In the genomic region with DNA sequence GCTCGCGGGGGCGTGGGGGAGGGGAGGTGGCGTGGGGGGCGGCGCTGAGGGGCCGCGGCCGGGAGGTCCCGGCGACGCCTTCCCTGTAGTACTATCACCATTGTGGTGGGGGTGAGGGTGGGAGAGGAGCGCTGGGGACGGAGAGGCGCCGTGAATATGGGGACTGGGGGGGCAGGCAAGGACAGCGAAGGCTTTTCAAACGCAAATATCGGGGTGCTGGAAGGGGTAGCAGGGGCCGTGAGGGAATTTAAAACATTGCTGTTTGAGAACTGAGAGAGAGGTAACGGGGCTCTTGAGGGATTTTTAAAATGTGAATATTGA, we compare ENCODE assay signal across 8 cellular contexts. TPM values are rescaled to one million over a fixed set of nuclear protein-coding genes. Genes with fewer than 3 reads are reported as not detected.
DNase-seq lines count a peak whose midpoint lies in the region; ATAC-seq and TF ChIP-seq lines count a peak whose summit lies in the region.

No MANE protein-coding gene starts in this region.

- no peaks in the 10 kb centered on the region for H3K9me3 Mint-ChIP-seq in CD8-positive, alpha-beta T cell

- peak overlapping the region; percentile 65 for H3K27ac ChIP-seq in CD8-positive, alpha-beta T cell (ENCODE audit: low read depth, low read length)
- H3K27ac ChIP-seq in brain microvascular endothelial cell (peak overlapping the region; percentile 3), mesodermal cell (ENCODE audit: low read depth, low read length, severe bottlenecking) (peak overlapping the region; percentile 78)

- H3K4me1 Mint-ChIP-seq in CD8-positive, alpha-beta T cell (ENCODE audit: low read depth), result peaks cover 25% of the 10 kb centered on the region

- no peaks in the 10 kb centered on the region for H3K27me3 ChIP-seq in CD8-positive, alpha-beta T cell (ENCODE audit: insufficient read depth, low read length)
- H3K27me3 ChIP-seq in brain microvascular endothelial cell (replicated peaks), result no peaks in the 10 kb centered on the region

- CTCF ChIA-PET in CD8-positive, alpha-beta T cell (lab: Charles Lee), result no interaction called here
- CTCF ChIA-PET in HEK293T (lab: Yijun Ruan, JAX), result no interaction called here

- no peak overlapping the region for H3K27ac Mint-ChIP-seq in CD8-positive, alpha-beta T cell

- no peaks in the 10 kb centered on the region for H3K9me3 ChIP-seq in CD8-positive, alpha-beta T cell (ENCODE audit: low read length)
- no peaks in the 10 kb centered on the region for H3K9me3 ChIP-seq in mesodermal cell (ENCODE audit: control insufficient read depth, low read length)

- no peaks in the 10 kb centered on the region for H3K36me3 ChIP-seq in CD8-positive, alpha-beta T cell (ENCODE audit: insufficient read depth, low read length)
- H3K36me3 ChIP-seq in brain microvascular endothelial cell (replicated peaks), result no peaks in the 10 kb centered on the region
- H3K36me3 ChIP-seq in mesodermal cell (ENCODE audit: control insufficient read depth, insufficient read depth, low read length), result peaks cover 9% of the 10 kb centered on the region

- peak overlapping the region; percentile 72 for H3K4me3 ChIP-seq in CD8-positive, alpha-beta T cell (ENCODE audit: low read depth, low read length)
- H3K4me3 ChIP-seq in brain microvascular endothelial cell (ENCODE audit: low read depth, low read length) (peak overlapping the region; percentile 88), mesodermal cell (ENCODE audit: extremely low read depth, insufficient read depth, low read length, poor library complexity, severe bottlenecking) (peak overlapping the region; percentile 81)

- H3K4me1 ChIP-seq in CD8-positive, alpha-beta T cell (ENCODE audit: insufficient read depth, low read length), result peaks cover 30% of the 10 kb centered on the region
- peaks cover 7% of the 10 kb centered on the region for H3K4me1 ChIP-seq in mesodermal cell (ENCODE audit: control insufficient read depth, insufficient read depth, low read length, poor library complexity, severe bottlenecking)

- WGBS in mesodermal cell (ENCODE audit: insufficient coverage in 2 of 2), 2 experiments, result 0 to 1% methylated on average over 6 to 9 of the region's 21 CpGs

- no peaks in the 10 kb centered on the region for H3K36me3 Mint-ChIP-seq in CD8-positive, alpha-beta T cell

- ATAC-seq in CD8-positive, alpha-beta T cell, result peak; percentile 18
- ATAC-seq in HG02973 (IDR thresholded peaks at IDR 0.05; ENCODE audit: unreplicated experiment), result peak; percentile 10

- POLR2A ChIA-PET in CD8-positive, alpha-beta T cell (lab: Charles Lee), result interaction anchor here (1.3 to 2.0 kb wide), 4 partner anchors 10 to 55 kb away, joined by 4 to 15 read pairs (median 11); partner anchors contain the start of gene LARS1
- POLR2A ChIA-PET in HEK293T (lab: Yijun Ruan, JAX), result interaction anchor here (0.6 to 3.6 kb wide), 4 partner anchors 10 to 189 kb away, joined by 3 to 36 read pairs (median 8); partner anchors contain the start of gene LARS1

- peak in 3 of 7 experiments; percentile 7 to 51 (median 30) for DNase-seq in CD8-positive, alpha-beta T cell
- DNase-seq in brain microvascular endothelial cell (no peak), HEK293T (ENCODE audit: extremely low spot score) (no peak), activated gamma-delta T cell treated with Interleukin-2 at 50 U/mL for 16 hours (no peak), NCI-H2196 (lab: John Stamatoyannopoulos, UW; ENCODE audit: unreplicated experiment) (no peak), GDM1 (lab: John Stamatoyannopoulos, UW) (no peak)

- no peak overlapping the region for H3K4me3 Mint-ChIP-seq in CD8-positive, alpha-beta T cell

- intact Hi-C loops in CD8-positive, alpha-beta T cell (cut with DNase I, micrococcal nuclease), result loop anchor here (1.0 to 10.0 kb wide), 3 partner anchors 22 to 1581 kb away; partner anchors contain the start of genes LARS1 (in 2 of the 2), JAKMIP2 (in 1 of the 2) and TCERG1 (in 1 of the 2)

- TF ChIP-seq CTCF in CD8-positive, alpha-beta T cell (IDR thresholded peaks at IDR 0.05), result no peak
- TF ChIP-seq CTCF in brain microvascular endothelial cell (IDR thresholded peaks at IDR 0.05; ENCODE audit: low read depth, low read length, missing control alignments), result no peak

- H3K27me3 Mint-ChIP-seq in CD8-positive, alpha-beta T cell (ENCODE audit: low read depth), result no peaks in the 10 kb centered on the region

- in situ Hi-C loops in brain microvascular endothelial cell (cut with HindIII; ENCODE audit: low pct_ligation_motif_present, low sequenced_read_pairs), result no loop called here

TF ChIP-seq in HEK293T, 16 proteins besides CTCF, POLR2A, EP300 and RAD21:
- TF ChIP-seq, protein P1, sequence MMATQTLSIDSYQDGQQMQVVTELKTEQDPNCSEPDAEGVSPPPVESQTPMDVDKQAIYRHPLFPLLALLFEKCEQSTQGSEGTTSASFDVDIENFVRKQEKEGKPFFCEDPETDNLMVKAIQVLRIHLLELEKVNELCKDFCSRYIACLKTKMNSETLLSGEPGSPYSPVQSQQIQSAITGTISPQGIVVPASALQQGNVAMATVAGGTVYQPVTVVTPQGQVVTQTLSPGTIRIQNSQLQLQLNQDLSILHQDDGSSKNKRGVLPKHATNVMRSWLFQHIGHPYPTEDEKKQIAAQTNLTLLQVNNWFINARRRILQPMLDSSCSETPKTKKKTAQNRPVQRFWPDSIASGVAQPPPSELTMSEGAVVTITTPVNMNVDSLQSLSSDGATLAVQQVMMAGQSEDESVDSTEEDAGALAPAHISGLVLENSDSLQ (IDR thresholded peaks at IDR 0.05), result no peak
- TF ChIP-seq ZNF384 (IDR thresholded peaks at IDR 0.05) (no peak), SP1 (IDR thresholded peaks at IDR 0.05) (no peak), SUZ12 (IDR thresholded peaks at IDR 0.05) (no peak), NFRKB (IDR thresholded peaks at IDR 0.05) (no peak), BHLHE40 (IDR thresholded peaks at IDR 0.05; ENCODE audit: borderline replicate concordance) (no peak), CTBP1 (IDR thresholded peaks at IDR 0.05; ENCODE audit: borderline replicate concordance) (no peak), ELF4 (IDR thresholded peaks at IDR 0.05) (no peak), ARNT (IDR thresholded peaks at IDR 0.05) (no peak), FOXK2 (IDR thresholded peaks at IDR 0.05) (no peak)

RNA-seq across cellular contexts. Expression of gene RBM27, which starts 0.4 kb away (rescaled TPM):
- total RNA-seq in CD8-positive, alpha-beta T cell, result 10 to 100 TPM; 35.8 to 36.8 TPM
- 14.5 TPM for polyA plus RNA-seq in mesodermal cell (2013, experiment 1 of 2)
- polyA plus RNA-seq in mesodermal cell (2013, experiment 2 of 2), result 17.4 TPM

RNA-seq across cellular contexts. Expression of gene LARS1, which starts 21.4 kb away (rescaled TPM):
- 10 to 100 TPM; 24.0 to 26.6 TPM for total RNA-seq in CD8-positive, alpha-beta T cell
- polyA plus RNA-seq in mesodermal cell (2013, experiment 1 of 2), result 91.4 TPM
- polyA plus RNA-seq in mesodermal cell (2013, experiment 2 of 2), result 94.0 TPM

Comparison
In these comparisons a context has a peak if more than half of its experiments do, and no peak if none do; other contexts are left out.
1. H3K27ac ChIP-seq: peak in every context shown above with its lines; median percentile 78 in mesodermal cell; 65 in CD8-positive, alpha-beta T cell; 3 in brain microvascular endothelial cell.